8 cellular contexts compared by ENCODE assay signal in genomic region chr7:129218514-129219036, GRCh38. TPM values are rescaled to one million over a fixed set of nuclear protein-coding genes. Genes with fewer than 3 reads are reported as not detected.
DNase-seq lines count a peak whose midpoint lies in the region; ATAC-seq, FAIRE-seq and TF ChIP-seq lines count a peak whose summit lies in the region.

No MANE protein-coding gene starts in this region.

- no peaks in the 10 kb centered on the region for H3K4me1 Mint-ChIP-seq in astrocyte (ENCODE audit: low read depth, unreplicated experiment)

- H3K4me3 ChIP-seq in HAP-1 (no peak overlapping the region), astrocyte (ENCODE audit: insufficient read depth, low read depth, low read length) (no peak overlapping the region), skeletal muscle cell (ENCODE audit: low read depth, low read length) (no peak overlapping the region)

- no peak overlapping the region for H3K27ac Mint-ChIP-seq in astrocyte (ENCODE audit: unreplicated experiment)

- H3K27me3 ChIP-seq in HAP-1 (ENCODE audit: low read depth) (no peaks in the 10 kb centered on the region), astrocyte (ENCODE audit: insufficient read depth, low read length) (no peaks in the 10 kb centered on the region)

- peaks cover 3% of the 10 kb centered on the region for H3K27me3 Mint-ChIP-seq in astrocyte (ENCODE audit: low read depth, unreplicated experiment)

- H3K9me3 Mint-ChIP-seq in astrocyte (ENCODE audit: unreplicated experiment), result peaks cover 5% of the 10 kb centered on the region

- H3K36me3 ChIP-seq in HAP-1 (replicated peaks) (no peaks in the 10 kb centered on the region), astrocyte (ENCODE audit: insufficient read depth, low read length) (no peaks in the 10 kb centered on the region)

- no peak overlapping the region for H2AFZ ChIP-seq in astrocyte (ENCODE audit: low read depth, low read length)

- peak; percentile 29 for FAIRE-seq in astrocyte (lab: Jason Lieb, UNC)

- peak; percentile 88 for TF ChIP-seq CTCF in astrocyte (IDR thresholded peaks at IDR 0.05; ENCODE audit: insufficient read depth, low read depth, low read length)

- H3K9me3 ChIP-seq in HAP-1 (no peaks in the 10 kb centered on the region), astrocyte (ENCODE audit: insufficient read depth, low read depth, low read length) (no peaks in the 10 kb centered on the region)

- no peak for ATAC-seq in HG02981 (IDR thresholded peaks at IDR 0.05; ENCODE audit: unreplicated experiment)

- peak; percentile 90 for DNase-seq in CD1c-positive myeloid dendritic cell (ENCODE audit: extremely low spot score)
- peak; percentile 71 to 92 for DNase-seq in HAP-1 (ENCODE audit: low spot score in 2 of 2)
- DNase-seq in NCI-H2081 treated with DMSO at 0.1 percent for 48 hours (lab: John Stamatoyannopoulos, UW), result peak; percentile 61
- peak; percentile 75 for DNase-seq in T-helper 9 cell
- DNase-seq in astrocyte (ENCODE audit: low read depth), result peak; percentile 39
- peak; percentile 78 for DNase-seq in hippocampal formation (lab: John Stamatoyannopoulos, UW)
- peak; percentile 27 for DNase-seq in skeletal muscle cell (ENCODE audit: low read depth)

- no peaks in the 10 kb centered on the region for H4K20me1 ChIP-seq in astrocyte (ENCODE audit: insufficient read depth, low read length)

- H3K27ac ChIP-seq in astrocyte (ENCODE audit: low read depth, low read length), result no peak overlapping the region

- in situ Hi-C loops in HAP-1 (cut with MboI; ENCODE audit: low sequenced_read_pairs), result loop anchor here (10.0 kb wide), 2 partner anchors 246 to 426 kb away; no protein-coding TSS in a partner anchor

- no peak overlapping the region for H3K9ac ChIP-seq in astrocyte (ENCODE audit: low read length)

- no peak overlapping the region for H3K4me2 ChIP-seq in astrocyte (ENCODE audit: low read length)

- peaks cover 3% of the 10 kb centered on the region for H3K36me3 Mint-ChIP-seq in astrocyte (ENCODE audit: low read depth, unreplicated experiment)

- H3K4me1 ChIP-seq in HAP-1, result peaks cover 3% of the 10 kb centered on the region
- H3K4me1 ChIP-seq in astrocyte (ENCODE audit: insufficient read depth, low read length), result no peaks in the 10 kb centered on the region

- no peak overlapping the region for H3K4me3 Mint-ChIP-seq in astrocyte (ENCODE audit: unreplicated experiment)

- no peaks in the 10 kb centered on the region for H3K79me2 ChIP-seq in astrocyte (ENCODE audit: insufficient read depth, low read length)

RNA-seq across cellular contexts. Expression of gene AHCYL2, which starts 6.3 kb away (rescaled TPM):
- total RNA-seq in astrocyte, result 13.3 and 14.7 TPM in 2 replicates

RNA-seq across cellular contexts. Expression of gene SMO, which starts 30.1 kb away (rescaled TPM):
- total RNA-seq in astrocyte, result 20.0 and 22.6 TPM in 2 replicates

Comparison
In these comparisons a context has a peak if more than half of its experiments do, and no peak if none do; other contexts are left out.
1. DNase-seq: peak in every context shown above with its lines; median percentile 90 in CD1c-positive myeloid dendritic cell; 82 in HAP-1; 78 in hippocampal formation; 75 in T-helper 9 cell; 61 in NCI-H2081 treated with DMSO at 0.1 percent for 48 hours; 39 in astrocyte; 27 in skeletal muscle cell.